In genomic region chr5:149959406-149960236, GRCh38 we compare ENCODE assay signal across 1 cellular context.
A peak's percentile ranks its signal among the peaks of the same experiment; 100 is the strongest.
TF ChIP-seq lines count a peak whose summit lies in the region.

No MANE protein-coding gene starts in this region.

TF ChIP-seq in GM12878, 131 proteins besides CTCF, POLR2A, EP300 and RAD21 (continued from another document):
- TF ChIP-seq PKNOX1 (IDR thresholded peaks at IDR 0.05), result peak; percentile 3; the same call in 1 of the 2 replicates
